24 cellular contexts compared by ENCODE assay signal in genomic region chr19:57348136-57348535, GRCh38. TPM values are rescaled to one million over a fixed set of nuclear protein-coding genes. Genes with fewer than 3 reads are reported as not detected.
A peak's percentile ranks its signal among the peaks of the same experiment; 100 is the strongest.
DNase-seq lines count a peak whose midpoint lies in the region; FAIRE-seq and TF ChIP-seq lines count a peak whose summit lies in the region.
"Had no signal": no experiment of that assay in that cellular context is flagged by ENCODE, and none has a peak within 500 bp of the region (broad histone marks: within the 10 kb centered on the region; RNA-seq: fewer than 3 reads in every experiment).

No MANE protein-coding gene starts in this region.

- H3K4me1 ChIP-seq in astrocyte (ENCODE audit: insufficient read depth, low read length): peaks cover 7% of the 10 kb centered on the region

- H3K9ac ChIP-seq in astrocyte (ENCODE audit: low read length): no peak overlapping the region

- H3K36me3 ChIP-seq in astrocyte (ENCODE audit: insufficient read depth, low read length): no peaks in the 10 kb centered on the region
- H3K36me3 ChIP-seq: cardiac muscle cell had no signal

- H3K36me3 Mint-ChIP-seq in astrocyte (ENCODE audit: low read depth, unreplicated experiment) (peaks cover 2% of the 10 kb centered on the region), immature natural killer cell (peaks cover 12 to 19% (median 19%) of the 10 kb centered on the region in 3 donors)
- peaks cover 31% of the 10 kb centered on the region for H3K36me3 Mint-ChIP-seq in activated CD4-positive, alpha-beta T cell treated with anti-CD3 and anti-CD28 coated beads, Interleukin-2, amount 10 ng/mL, durations not matched to agents 7 days and 5 days (ENCODE audit: low read depth)

- peak overlapping the region; percentile 89 for H3K27ac Mint-ChIP-seq in astrocyte (ENCODE audit: unreplicated experiment)
- no peak overlapping the region for H3K27ac Mint-ChIP-seq in immature natural killer cell
- no peak overlapping the region for H3K27ac Mint-ChIP-seq in activated CD4-positive, alpha-beta T cell treated with anti-CD3 and anti-CD28 coated beads, Interleukin-2, amount 10 ng/mL, durations not matched to agents 7 days and 5 days
- H3K27ac Mint-ChIP-seq: CD4-positive, CD25-positive, alpha-beta regulatory T cell; T-cell had no signal

- H3K4me3 Mint-ChIP-seq in astrocyte (ENCODE audit: unreplicated experiment) (no peak overlapping the region), immature natural killer cell (no peak overlapping the region)
- H3K4me3 Mint-ChIP-seq in activated CD4-positive, alpha-beta T cell treated with anti-CD3 and anti-CD28 coated beads, Interleukin-2, amount 10 ng/mL, durations not matched to agents 7 days and 5 days: no peak overlapping the region
- H3K4me3 Mint-ChIP-seq: CD4-positive, CD25-positive, alpha-beta regulatory T cell; T-cell had no signal

- H3K9me3 Mint-ChIP-seq in astrocyte (ENCODE audit: unreplicated experiment) (no peaks in the 10 kb centered on the region), immature natural killer cell (peaks cover 6 to 29% (median 9%) of the 10 kb centered on the region in 6 donors)
- peaks cover 16% of the 10 kb centered on the region for H3K9me3 Mint-ChIP-seq in activated CD4-positive, alpha-beta T cell treated with anti-CD3 and anti-CD28 coated beads, Interleukin-2, amount 10 ng/mL, durations not matched to agents 7 days and 5 days

- H3K27ac ChIP-seq in astrocyte (ENCODE audit: low read depth, low read length): no peak overlapping the region
- H3K27ac ChIP-seq: cardiac muscle cell, dorsolateral prefrontal cortex, heart left ventricle, vagina had no signal

- no peaks in the 10 kb centered on the region for H3K27me3 ChIP-seq in astrocyte (ENCODE audit: insufficient read depth, low read length)
- H3K27me3 ChIP-seq: dorsolateral prefrontal cortex, heart left ventricle, vagina had no signal

- H3K27me3 Mint-ChIP-seq in astrocyte (ENCODE audit: low read depth, unreplicated experiment): peaks cover 3% of the 10 kb centered on the region
- H3K27me3 Mint-ChIP-seq in immature natural killer cell (ENCODE audit: low read depth in 3 of 3): peaks cover 2 to 11% (median 11%) of the 10 kb centered on the region in 3 donors
- H3K27me3 Mint-ChIP-seq in activated CD4-positive, alpha-beta T cell treated with anti-CD3 and anti-CD28 coated beads, Interleukin-2, amount 10 ng/mL, durations not matched to agents 7 days and 5 days: no peaks in the 10 kb centered on the region

- no peak overlapping the region for H3K4me3 ChIP-seq in astrocyte (ENCODE audit: insufficient read depth, low read depth, low read length)
- H3K4me3 ChIP-seq in fibroblast of the aortic adventitia (ENCODE audit: low read depth, low read length): no peak overlapping the region
- H3K4me3 ChIP-seq: cardiac muscle cell, dorsolateral prefrontal cortex, GM12878, heart left ventricle, vagina had no signal

- TF ChIP-seq CTCF in astrocyte (IDR thresholded peaks at IDR 0.05; ENCODE audit: insufficient read depth, low read depth, low read length) (no peak), fibroblast of the aortic adventitia (IDR thresholded peaks at IDR 0.05; ENCODE audit: insufficient read depth, low read length) (no peak)

- H3K9me3 ChIP-seq in astrocyte (ENCODE audit: insufficient read depth, low read depth, low read length): no peaks in the 10 kb centered on the region
- H3K9me3 ChIP-seq: vagina had no signal

- no peak overlapping the region for H2AFZ ChIP-seq in astrocyte (ENCODE audit: low read depth, low read length)

- peaks cover 7% of the 10 kb centered on the region for H4K20me1 ChIP-seq in astrocyte (ENCODE audit: insufficient read depth, low read length)

- FAIRE-seq in astrocyte (lab: Jason Lieb, UNC): no peak
- FAIRE-seq: GM12878, H1 had no signal

- CTCF ChIA-PET in activated CD4-positive, alpha-beta T cell treated with anti-CD3 and anti-CD28 coated beads, Interleukin-2, amount 10 ng/mL, durations not matched to agents 7 days and 5 days (lab: Charles Lee): no interaction called here

- DNase-seq in AG08395 (ENCODE audit: low spot score) (peak; percentile 44), HCEC 1CT (peak; percentile 55), astrocyte (ENCODE audit: low read depth) (peak; percentile 29), fibroblast of the aortic adventitia (ENCODE audit: low read depth) (peak; percentile 75), immature natural killer cell (no peak), NCI-H446 (lab: John Stamatoyannopoulos, UW) (no peak), SKM-1 (lab: John Stamatoyannopoulos, UW; ENCODE audit: unreplicated experiment) (no peak)
- no peak for DNase-seq in activated CD4-positive, alpha-beta T cell treated with anti-CD3 and anti-CD28 coated beads, Interleukin-2, amount 10 ng/mL, durations not matched to agents 7 days and 5 days
- DNase-seq: activated effector memory CD4-positive, alpha-beta T cell treated with anti-CD3 and anti-CD28 coated beads, Interleukin-2, amount 50 U/mL, for 16 hours; CD4-positive, CD25-positive, alpha-beta regulatory T cell; DMS 273 treated with DMSO at 0.1 percent for 48 hours; dorsolateral prefrontal cortex; GDM1; heart left ventricle; KG1; NCI-H187; NCI-H774; right cardiac atrium; SHP77 treated with DMSO at 0.1 percent for 48 hours; T-cell had no signal

- peaks cover 21% of the 10 kb centered on the region for H3K79me2 ChIP-seq in astrocyte (ENCODE audit: insufficient read depth, low read length)

- POLR2A ChIA-PET in activated CD4-positive, alpha-beta T cell treated with anti-CD3 and anti-CD28 coated beads, Interleukin-2, amount 10 ng/mL, durations not matched to agents 7 days and 5 days (lab: Charles Lee): no interaction called here

- peaks cover 17% of the 10 kb centered on the region for H3K4me1 Mint-ChIP-seq in astrocyte (ENCODE audit: low read depth, unreplicated experiment)
- H3K4me1 Mint-ChIP-seq in immature natural killer cell: peaks cover 27 to 29% of the 10 kb centered on the region in 2 donors
- H3K4me1 Mint-ChIP-seq in activated CD4-positive, alpha-beta T cell treated with anti-CD3 and anti-CD28 coated beads, Interleukin-2, amount 10 ng/mL, durations not matched to agents 7 days and 5 days: peaks cover 29% of the 10 kb centered on the region

- no peak overlapping the region for H3K4me2 ChIP-seq in astrocyte (ENCODE audit: low read length)

RNA-seq across cellular contexts. Expression of gene ZNF304, which starts 2.9 kb away (rescaled TPM):
- total RNA-seq in astrocyte (11.5 and 12.2 TPM in 2 replicates), fibroblast of the aortic adventitia (ENCODE audit: low replicate concordance) (8.7 and 9.7 TPM in 2 replicates)
- polyA plus RNA-seq in immature natural killer cell: 1 to 10 TPM; 1.2 to 3.7 (median 2.0) TPM
- total RNA-seq in activated CD4-positive, alpha-beta T cell treated with anti-CD3 and anti-CD28 coated beads, Interleukin-2, amount 10 ng/mL, durations not matched to agents 7 days and 5 days: 1 to 10 TPM; 9.0 TPM

RNA-seq across cellular contexts. Expression of gene TRAPPC2B, which starts 15.2 kb away (rescaled TPM):
- total RNA-seq in astrocyte (9.2 and 11.6 TPM in 2 replicates), fibroblast of the aortic adventitia (ENCODE audit: low replicate concordance) (7.0 and 11.7 TPM in 2 replicates)
- polyA plus RNA-seq in immature natural killer cell: 10 to 100 TPM; 22.4 to 33.6 (median 30.9) TPM
- 10 to 100 TPM in 1 of 2 experiments, 1 to 10 TPM in 1; 9.0 to 10.3 TPM for total RNA-seq in activated CD4-positive, alpha-beta T cell treated with anti-CD3 and anti-CD28 coated beads, Interleukin-2, amount 10 ng/mL, durations not matched to agents 7 days and 5 days

RNA-seq across cellular contexts. Expression of gene ZNF547, which starts 15.2 kb away (rescaled TPM):
- total RNA-seq in astrocyte (3.6 and 4.1 TPM in 2 replicates), fibroblast of the aortic adventitia (ENCODE audit: low replicate concordance) (2.5 and 4.1 TPM in 2 replicates)
- 1 to 10 TPM in 1 of 3 donors, under 1 TPM in 2; 0.54 to 2.1 (median 0.61) TPM for polyA plus RNA-seq in immature natural killer cell
- total RNA-seq in activated CD4-positive, alpha-beta T cell treated with anti-CD3 and anti-CD28 coated beads, Interleukin-2, amount 10 ng/mL, durations not matched to agents 7 days and 5 days: 1 to 10 TPM; 4.6 TPM

RNA-seq across cellular contexts. Expression of gene ZNF543, which starts 27.9 kb away (rescaled TPM):
- total RNA-seq in astrocyte (8.7 and 9.5 TPM in 2 replicates), fibroblast of the aortic adventitia (ENCODE audit: low replicate concordance) (5.1 and 9.4 TPM in 2 replicates)
- 1 to 10 TPM; 2.1 to 4.6 (median 2.5) TPM for polyA plus RNA-seq in immature natural killer cell
- 1 to 10 TPM; 8.7 to 9.1 TPM for total RNA-seq in activated CD4-positive, alpha-beta T cell treated with anti-CD3 and anti-CD28 coated beads, Interleukin-2, amount 10 ng/mL, durations not matched to agents 7 days and 5 days

RNA-seq across cellular contexts. Expression of gene ZNF548, which starts 41.5 kb away (rescaled TPM):
- total RNA-seq in astrocyte (16.6 and 16.7 TPM in 2 replicates), fibroblast of the aortic adventitia (ENCODE audit: low replicate concordance) (19.5 and 20.4 TPM in 2 replicates)
- 10 to 100 TPM; 13.4 to 16.1 (median 15.9) TPM for polyA plus RNA-seq in immature natural killer cell
- total RNA-seq in activated CD4-positive, alpha-beta T cell treated with anti-CD3 and anti-CD28 coated beads, Interleukin-2, amount 10 ng/mL, durations not matched to agents 7 days and 5 days: 10 to 100 TPM; 29.1 to 31.8 TPM

Comparison
In these comparisons a context has a peak if more than half of its experiments do, and no peak if none do; other contexts are left out.
1. DNase-seq: peak in AG08395 (single experiment), HCEC 1CT (single experiment), astrocyte (single experiment) and fibroblast of the aortic adventitia (single experiment); none in immature natural killer cell (0 of 3), NCI-H446 (0 of 2), activated CD4-positive, alpha-beta T cell treated with anti-CD3 and anti-CD28 coated beads, Interleukin-2, amount 10 ng/mL, durations not matched to agents 7 days and 5 days (single experiment) and SKM-1 (single experiment).